Comparison of ENCODE assay signal across 31 cellular contexts in the genomic region with DNA sequence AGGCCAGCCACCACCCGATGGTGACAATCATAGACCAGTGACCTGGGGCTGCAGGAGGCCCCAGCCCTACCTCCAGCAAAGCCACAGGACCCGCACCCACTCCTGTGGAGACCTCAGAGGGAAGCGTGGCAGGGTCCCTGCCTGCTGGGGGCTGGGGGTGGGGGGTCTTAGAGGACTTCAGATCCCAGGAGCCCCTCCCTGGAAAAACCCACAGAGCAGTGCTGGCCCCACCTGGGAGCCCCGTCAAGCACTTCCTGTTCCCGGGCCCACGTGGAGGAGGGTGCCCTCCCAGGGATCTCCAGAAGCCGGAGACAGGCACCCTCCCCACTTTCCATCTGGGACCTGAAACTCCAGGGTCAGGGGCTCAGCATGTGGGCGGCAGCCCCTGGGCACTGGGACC. TPM values are rescaled to one million over a fixed set of nuclear protein-coding genes. Genes with fewer than 3 reads are reported as not detected.
DNase-seq lines count a peak whose midpoint lies in the region; ATAC-seq, FAIRE-seq and TF ChIP-seq lines count a peak whose summit lies in the region.
"Had no signal": no experiment of that assay in that cellular context is flagged by ENCODE, and none has a peak within 500 bp of the region (broad histone marks: within the 10 kb centered on the region; RNA-seq: fewer than 3 reads in every experiment).

No MANE protein-coding gene starts in this region.

- in situ Hi-C loops in HepG2 (cut with HindIII; ENCODE audit: extremely low pct_ligation_motif_present, low pct_unique_long_range_greater_than_20kb), result loop anchor here (10.0 kb wide), 1 partner anchor 52 kb away; no protein-coding TSS in a partner anchor

- H3K9me3 ChIP-seq in HepG2 (ENCODE audit: low read length), result no peaks in the 10 kb centered on the region
- H3K9me3 ChIP-seq in right lobe of liver, result no peaks in the 10 kb centered on the region
- H3K9me3 ChIP-seq in lower lobe of right lung, result no peaks in the 10 kb centered on the region
- H3K9me3 ChIP-seq: thyroid gland had no signal

- H3K36me3 ChIP-seq in HepG2 (replicated peaks in 1 of 2; ENCODE audit: control insufficient read depth in 1 of 2, insufficient read depth in 2 of 2, low read length in 2 of 2) (no peaks in the 10 kb centered on the region), right lobe of liver (no peaks in the 10 kb centered on the region), lower lobe of right lung (no peaks in the 10 kb centered on the region), urinary bladder (ENCODE audit: insufficient read depth) (no peaks in the 10 kb centered on the region)
- H3K36me3 ChIP-seq: thyroid gland, WERI-Rb-1 had no signal

- no peak for TF ChIP-seq EP300 in HepG2 (IDR thresholded peaks at IDR 0.05; ENCODE audit: low read depth in 2 of 2, low read length in 2 of 2)
- no peak for TF ChIP-seq EP300 in HepG2 (CRISPR knock-in tag; IDR thresholded peaks at IDR 0.05; ENCODE audit: borderline replicate concordance)

- H3K27me3 ChIP-seq in HepG2 (ENCODE audit: control insufficient read depth in 1 of 2, insufficient read depth in 2 of 2, low read length in 2 of 2) (no peaks in the 10 kb centered on the region; a peak in 1 of 5 replicates), right lobe of liver (no peaks in the 10 kb centered on the region), lower lobe of right lung (ENCODE audit: low read depth) (peaks cover 1% of the 10 kb centered on the region)
- H3K27me3 ChIP-seq: thyroid gland had no signal

- H3K4me1 ChIP-seq in HepG2 (ENCODE audit: insufficient read depth, low read length), result peaks cover 88% of the 10 kb centered on the region
- no peaks in the 10 kb centered on the region for H3K4me1 ChIP-seq in right lobe of liver
- peaks cover 26% of the 10 kb centered on the region for H3K4me1 ChIP-seq in lower lobe of right lung
- no peaks in the 10 kb centered on the region for H3K4me1 ChIP-seq in urinary bladder (ENCODE audit: insufficient read depth)
- H3K4me1 ChIP-seq: parathyroid adenoma had no signal

- peak overlapping the region; percentile 82 for H3K4me2 ChIP-seq in HepG2 (ENCODE audit: low read depth, low read length)
- H3K4me2 ChIP-seq: PC-9 had no signal

- TF ChIP-seq CTCF in HepG2 (CRISPR knock-in tag; IDR thresholded peaks at IDR 0.05), result no peak
- no peak for TF ChIP-seq CTCF in right lobe of liver (IDR thresholded peaks at IDR 0.05)
- no peak for TF ChIP-seq CTCF in lower lobe of right lung (IDR thresholded peaks at IDR 0.05)

- TF ChIP-seq POLR2A in HepG2 (IDR thresholded peaks at IDR 0.05; ENCODE audit: insufficient read depth in 1 of 2, low read depth in 2 of 2, low read length in 2 of 2), result no peak
- no peak for TF ChIP-seq POLR2A in right lobe of liver (IDR thresholded peaks at IDR 0.05)

- H3K9me3 Mint-ChIP-seq in activated CD8-positive, alpha-beta T cell treated with anti-CD3 and anti-CD28 coated beads, Interleukin-2, amount 10 ng/mL, durations not matched to agents 7 days and 5 days (ENCODE audit: insufficient read depth), result no peaks in the 10 kb centered on the region
- H3K9me3 Mint-ChIP-seq: activated naive CD4-positive, alpha-beta T cell treated with anti-CD3 and anti-CD28 coated beads, Interleukin-2, amount 50 U/mL, for 72 hours; immature natural killer cell; memory B cell; neural crest cell; stimulated activated naive CD8-positive, alpha-beta T cell treated with anti-CD3 and anti-CD28 coated beads, Interleukin-15, Interleukin-2, amounts not matched to agents 100 ng/mL and 50 ng/mL, for 24 hours had no signal

- no peak for TF ChIP-seq RAD21 in HepG2 (CRISPR knock-in tag; IDR thresholded peaks at IDR 0.05)

- no peak overlapping the region for H2AFZ ChIP-seq in HepG2 (ENCODE audit: low read length)
- H2AFZ ChIP-seq: parathyroid adenoma, PC-9 had no signal

- no peaks in the 10 kb centered on the region for H3K79me2 ChIP-seq in HepG2 (ENCODE audit: insufficient read depth, low read length)
- H3K79me2 ChIP-seq: parathyroid adenoma had no signal

- intact Hi-C loops in HepG2 (cut with micrococcal nuclease; ENCODE audit: unreplicated experiment), result loop anchor here (2.0 kb wide), 1 partner anchor 26 kb away; no protein-coding TSS in a partner anchor
- intact Hi-C loops in right lobe of liver (cut with DNase I), result loop anchor here in 1 of 2 donors (5.0 to 10.0 kb wide), 2 partner anchors 54 to 142 kb away; no protein-coding TSS in a partner anchor
- intact Hi-C loops in lower lobe of right lung (cut with DNase I), result no loop called here

- no peak overlapping the region for H3K4me3 Mint-ChIP-seq in activated CD8-positive, alpha-beta T cell treated with anti-CD3 and anti-CD28 coated beads, Interleukin-2, amount 10 ng/mL, durations not matched to agents 7 days and 5 days
- H3K4me3 Mint-ChIP-seq: immature natural killer cell; memory B cell; neural crest cell; stimulated activated naive CD8-positive, alpha-beta T cell treated with anti-CD3 and anti-CD28 coated beads, Interleukin-15, Interleukin-2, amounts not matched to agents 100 ng/mL and 50 ng/mL, for 24 hours had no signal

- no peaks in the 10 kb centered on the region for H3K36me3 Mint-ChIP-seq in activated CD8-positive, alpha-beta T cell treated with anti-CD3 and anti-CD28 coated beads, Interleukin-2, amount 10 ng/mL, durations not matched to agents 7 days and 5 days (ENCODE audit: low read depth)
- H3K36me3 Mint-ChIP-seq: activated naive CD4-positive, alpha-beta T cell treated with anti-CD3 and anti-CD28 coated beads, Interleukin-2, amount 50 U/mL, for 72 hours; immature natural killer cell; memory B cell had no signal

- CTCF ChIA-PET in HepG2 (lab: Yijun Ruan, JAX; ENCODE audit: low intra/inter-chr PET ratio, low total read pairs), result interaction anchor here (2.9 kb wide), 1 partner anchor 57 kb away, joined by 22 read pairs; no protein-coding TSS in a partner anchor
- CTCF ChIA-PET in activated CD8-positive, alpha-beta T cell treated with anti-CD3 and anti-CD28 coated beads, Interleukin-2, amount 10 ng/mL, durations not matched to agents 7 days and 5 days (lab: Charles Lee), result interaction anchor here (0.6 to 9.2 kb wide), 4 partner anchors 55 to 168 kb away, joined by 3 to 107 read pairs (median 5); no protein-coding TSS in a partner anchor

- H3K27ac Mint-ChIP-seq in activated CD8-positive, alpha-beta T cell treated with anti-CD3 and anti-CD28 coated beads, Interleukin-2, amount 10 ng/mL, durations not matched to agents 7 days and 5 days, result peak overlapping the region; percentile 46
- H3K27ac Mint-ChIP-seq: immature natural killer cell; memory B cell; stimulated activated naive CD8-positive, alpha-beta T cell treated with anti-CD3 and anti-CD28 coated beads, Interleukin-15, Interleukin-2, amounts not matched to agents 100 ng/mL and 50 ng/mL, for 24 hours had no signal

- peak; percentile 5 for ATAC-seq in HepG2
- ATAC-seq in right lobe of liver, result no peak
- ATAC-seq in activated CD8-positive, alpha-beta T cell treated with anti-CD3 and anti-CD28 coated beads, Interleukin-2, amount 10 ng/mL, durations not matched to agents 7 days and 5 days, result no peak
- no peak for ATAC-seq in lower lobe of right lung
- no peak for ATAC-seq in GM19324 (IDR thresholded peaks at IDR 0.05; ENCODE audit: low FRiP score, unreplicated experiment)

- peak overlapping the region; percentile 51; the same call in 1 of the 2 replicates for H3K9ac ChIP-seq in HepG2 (ENCODE audit: insufficient read depth, low read depth, low read length)
- H3K9ac ChIP-seq: parathyroid adenoma had no signal

- peak overlapping the region; percentile 12 for H3K27ac ChIP-seq in HepG2 (ENCODE audit: extremely low read length, insufficient read depth, low read length)
- no peak overlapping the region for H3K27ac ChIP-seq in right lobe of liver
- peak overlapping the region; percentile 62 for H3K27ac ChIP-seq in lower lobe of right lung
- H3K27ac ChIP-seq in urinary bladder (ENCODE audit: low read depth), result peak overlapping the region; percentile 73
- H3K27ac ChIP-seq: parathyroid adenoma, PC-9, thyroid gland had no signal

- DNase-seq in HepG2 (ENCODE audit: low spot score), result no peak
- no peak for DNase-seq in right lobe of liver
- no peak for DNase-seq in activated CD8-positive, alpha-beta T cell treated with anti-CD3 and anti-CD28 coated beads, Interleukin-2, amount 10 ng/mL, durations not matched to agents 7 days and 5 days
- DNase-seq in lower lobe of right lung, result no peak
- no peak for DNase-seq in activated CD8-positive, alpha-beta memory T cell treated with anti-CD3 and anti-CD28 coated beads, Interleukin-2, amount 50 U/mL, for 4 hours
- DNase-seq in frontal cortex (ENCODE audit: low spot score in 2 of 2), result no peak
- DNase-seq: AML-193; aorta; DMS 273 treated with DMSO at 0.1 percent for 48 hours; effector CD4-positive, alpha-beta T cell; EL; hypothalamus; immature natural killer cell; KBM-7; NCI-H1105 treated with DMSO at 0.1 percent for 48 hours; NCI-H1930; retina; Right ventricle myocardium superior; small intestine; T-helper 9 cell; thyroid gland; WERI-Rb-1 had no signal

- no TSS peak for BruUV-seq in HepG2 (replicated peaks; lab: Mats Ljungman, UMichigan)

- H3K27me3 Mint-ChIP-seq in activated CD8-positive, alpha-beta T cell treated with anti-CD3 and anti-CD28 coated beads, Interleukin-2, amount 10 ng/mL, durations not matched to agents 7 days and 5 days (ENCODE audit: low read depth), result no peaks in the 10 kb centered on the region
- H3K27me3 Mint-ChIP-seq: stimulated activated naive CD8-positive, alpha-beta T cell treated with anti-CD3 and anti-CD28 coated beads, Interleukin-15, Interleukin-2, amounts not matched to agents 100 ng/mL and 50 ng/mL, for 24 hours had no signal

- H3K4me3 ChIP-seq in HepG2 (replicated peaks in 1 of 3; ENCODE audit: insufficient read depth in 1 of 3, low read depth in 2 of 3, low read length in 3 of 3) (peak overlapping the region; percentile 45 to 73 (median 56); a peak in 5 of 6 replicates), right lobe of liver (no peak overlapping the region), lower lobe of right lung (no peak overlapping the region), urinary bladder (ENCODE audit: low read depth, low read length) (no peak overlapping the region)
- H3K4me3 ChIP-seq: PC-9, thyroid gland had no signal

- POLR2A ChIA-PET in HepG2 (lab: Yijun Ruan, JAX), result interaction anchor here (1.3 to 34.3 kb wide), 15 partner anchors 10 to 55 kb away, joined by 3 to 1258 read pairs (median 11); a partner anchor contains a TSS
- POLR2A ChIA-PET in activated CD8-positive, alpha-beta T cell treated with anti-CD3 and anti-CD28 coated beads, Interleukin-2, amount 10 ng/mL, durations not matched to agents 7 days and 5 days (lab: Charles Lee), result interaction anchor here (0.6 kb wide), 1 partner anchor 8 kb away, joined by 3 read pairs; no protein-coding TSS in a partner anchor

- H4K20me1 ChIP-seq in HepG2 (ENCODE audit: insufficient read depth, low read length), result no peaks in the 10 kb centered on the region

- 0% methylated on average over 2 of the region's 8 CpGs for WGBS in HepG2 (ENCODE audit: low lambda C conversion rate)
- no CpG with 5 or more reads among the region's 8 CpGs for WGBS in right lobe of liver (ENCODE audit: insufficient coverage, low coverage, low lambda C conversion rate, missing lambda C conversion rate)
- 69% methylated on average over 8 of the region's 8 CpGs for WGBS in urinary bladder

- no peak for FAIRE-seq in HepG2 (lab: Jason Lieb, UNC)
- no peak for FAIRE-seq in frontal cortex (lab: Jason Lieb, UNC)
- FAIRE-seq: HTR-8/SVneo, small intestine had no signal

- peaks cover 14% of the 10 kb centered on the region for H3K4me1 Mint-ChIP-seq in activated CD8-positive, alpha-beta T cell treated with anti-CD3 and anti-CD28 coated beads, Interleukin-2, amount 10 ng/mL, durations not matched to agents 7 days and 5 days (ENCODE audit: low read depth)
- H3K4me1 Mint-ChIP-seq: immature natural killer cell, neural crest cell had no signal

RNA-seq across cellular contexts. Expression of a gene that starts 31.9 kb away (rescaled TPM):
- total RNA-seq in HepG2 (2016; rRNA removed; fragmentation: Illumina TruSeq; extraction: Trizol) (21.2 and 35.4 TPM in 2 replicates), right lobe of liver (1 to 10 TPM; 2.2 to 5.7 (median 4.8) TPM), lower lobe of right lung (19.3 TPM), urinary bladder (8.9 TPM), frontal cortex (2.0 TPM)
- total RNA-seq in HepG2 (2016; cell fraction: cytosol; rRNA removed; fragmentation: Illumina TruSeq; extraction: Trizol; ENCODE audit: low read depth), result 9.8 and 10.0 TPM in 2 replicates
- total RNA-seq in HepG2 (2016; cell fraction: insoluble cytoplasmic fraction; rRNA removed; fragmentation: Illumina TruSeq; extraction: Trizol), result 23.8 and 32.4 TPM in 2 replicates
- 15.9 and 17.1 TPM in 2 replicates for total RNA-seq in HepG2 (2016; cell fraction: membrane; rRNA removed; fragmentation: Illumina TruSeq; extraction: Trizol)
- total RNA-seq in HepG2 (2016; cell fraction: nucleus; rRNA removed; fragmentation: Illumina TruSeq; extraction: Trizol), result 24.3 and 29.3 TPM in 2 replicates
- polyA plus RNA-seq in HepG2 (2011; rRNA removed) (15.7 and 20.3 TPM in 2 replicates), urinary bladder (5.5 TPM)
- 8.7 and 16.8 TPM in 2 replicates for polyA plus RNA-seq in HepG2 (2011; cell fraction: cytosol; rRNA removed)
- polyA plus RNA-seq in HepG2 (2011; cell fraction: nucleus; rRNA removed), result 68.2 and 101 TPM in 2 replicates
- 16.3 and 27.3 TPM in 2 replicates for polyA plus RNA-seq in HepG2 (2012)
- 5.5 and 6.4 TPM in 2 replicates for polyA plus RNA-seq in HepG2 (2016; cell fraction: cytosol; fragmentation: Illumina TruSeq; extraction: Trizol; ENCODE audit: low read depth)
- polyA plus RNA-seq in HepG2 (2016; cell fraction: insoluble cytoplasmic fraction; fragmentation: Illumina TruSeq; extraction: Trizol; ENCODE audit: low read depth), result 59.5 and 79.8 TPM in 2 replicates
- polyA plus RNA-seq in HepG2 (2016; cell fraction: membrane; fragmentation: Illumina TruSeq; extraction: Trizol; ENCODE audit: low read depth), result 10.8 and 13.8 TPM in 2 replicates
- polyA plus RNA-seq in HepG2 (2016; cell fraction: nucleus; fragmentation: Illumina TruSeq; extraction: Trizol; ENCODE audit: insufficient read depth, low read depth), result 133 and 138 TPM in 2 replicates
- 12.7 and 22.2 TPM in 2 replicates for polyA minus RNA-seq in HepG2 (2011; rRNA and poly(A)+ RNA removed; ENCODE audit: low replicate concordance)
- polyA minus RNA-seq in HepG2 (2011; cell fraction: cytosol; rRNA and poly(A)+ RNA removed), result 7.4 and 8.9 TPM in 2 replicates
- 10.9 and 13.8 TPM in 2 replicates for polyA minus RNA-seq in HepG2 (2011; cell fraction: nucleus; rRNA and poly(A)+ RNA removed)
- 100 to 1,000 TPM; 284 to 311 TPM for total RNA-seq in activated CD8-positive, alpha-beta T cell treated with anti-CD3 and anti-CD28 coated beads, Interleukin-2, amount 10 ng/mL, durations not matched to agents 7 days and 5 days

RNA-seq across cellular contexts. Expression of a gene that starts 32.1 kb away (rescaled TPM):
- total RNA-seq in HepG2 (2016; rRNA removed; fragmentation: Illumina TruSeq; extraction: Trizol) (15.5 and 25.8 TPM in 2 replicates), right lobe of liver (10 to 100 TPM; 13.8 to 51.0 (median 25.4) TPM), lower lobe of right lung (30.9 TPM), urinary bladder (18.5 TPM), frontal cortex (13.5 TPM)
- total RNA-seq in HepG2 (2016; cell fraction: cytosol; rRNA removed; fragmentation: Illumina TruSeq; extraction: Trizol; ENCODE audit: low read depth), result 9.2 and 12.7 TPM in 2 replicates
- 14.4 and 26.2 TPM in 2 replicates for total RNA-seq in HepG2 (2016; cell fraction: insoluble cytoplasmic fraction; rRNA removed; fragmentation: Illumina TruSeq; extraction: Trizol)
- total RNA-seq in HepG2 (2016; cell fraction: membrane; rRNA removed; fragmentation: Illumina TruSeq; extraction: Trizol), result 28.5 and 34.5 TPM in 2 replicates
- total RNA-seq in HepG2 (2016; cell fraction: nucleus; rRNA removed; fragmentation: Illumina TruSeq; extraction: Trizol), result 20.4 and 23.0 TPM in 2 replicates
- polyA plus RNA-seq in HepG2 (2011; rRNA removed) (19.0 and 36.1 TPM in 2 replicates), urinary bladder (64.8 TPM)
- 18.9 and 32.3 TPM in 2 replicates for polyA plus RNA-seq in HepG2 (2011; cell fraction: cytosol; rRNA removed)
- 79.1 and 84.6 TPM in 2 replicates for polyA plus RNA-seq in HepG2 (2011; cell fraction: nucleus; rRNA removed)
- polyA plus RNA-seq in HepG2 (2012), result 16.1 and 20.7 TPM in 2 replicates
- 9.4 and 10.4 TPM in 2 replicates for polyA plus RNA-seq in HepG2 (2016; cell fraction: cytosol; fragmentation: Illumina TruSeq; extraction: Trizol; ENCODE audit: low read depth)
- 14.1 and 16.2 TPM in 2 replicates for polyA plus RNA-seq in HepG2 (2016; cell fraction: insoluble cytoplasmic fraction; fragmentation: Illumina TruSeq; extraction: Trizol; ENCODE audit: low read depth)
- 21.6 and 23.3 TPM in 2 replicates for polyA plus RNA-seq in HepG2 (2016; cell fraction: membrane; fragmentation: Illumina TruSeq; extraction: Trizol; ENCODE audit: low read depth)
- 36.1 and 41.5 TPM in 2 replicates for polyA plus RNA-seq in HepG2 (2016; cell fraction: nucleus; fragmentation: Illumina TruSeq; extraction: Trizol; ENCODE audit: insufficient read depth, low read depth)
- polyA minus RNA-seq in HepG2 (2011; rRNA and poly(A)+ RNA removed; ENCODE audit: low replicate concordance), result 7.1 and 61.3 TPM in 2 replicates
- 18.8 and 21.5 TPM in 2 replicates for polyA minus RNA-seq in HepG2 (2011; cell fraction: cytosol; rRNA and poly(A)+ RNA removed)
- polyA minus RNA-seq in HepG2 (2011; cell fraction: nucleus; rRNA and poly(A)+ RNA removed), result 6.4 and 8.5 TPM in 2 replicates
- total RNA-seq in activated CD8-positive, alpha-beta T cell treated with anti-CD3 and anti-CD28 coated beads, Interleukin-2, amount 10 ng/mL, durations not matched to agents 7 days and 5 days, result 10 to 100 TPM; 21.9 to 22.4 TPM

RNA-seq across cellular contexts. Expression of a gene that starts 39.8 kb away (rescaled TPM):
- total RNA-seq in HepG2 (2016; rRNA removed; fragmentation: Illumina TruSeq; extraction: Trizol) (40.2 and 103 TPM in 2 replicates), right lobe of liver (10 to 100 TPM; 14.3 to 30.0 (median 25.7) TPM), lower lobe of right lung (34.2 TPM), urinary bladder (26.5 TPM), frontal cortex (6.9 TPM)
- 18.3 and 22.4 TPM in 2 replicates for total RNA-seq in HepG2 (2016; cell fraction: cytosol; rRNA removed; fragmentation: Illumina TruSeq; extraction: Trizol; ENCODE audit: low read depth)
- 38.7 and 106 TPM in 2 replicates for total RNA-seq in HepG2 (2016; cell fraction: insoluble cytoplasmic fraction; rRNA removed; fragmentation: Illumina TruSeq; extraction: Trizol)
- 39.4 and 45.4 TPM in 2 replicates for total RNA-seq in HepG2 (2016; cell fraction: membrane; rRNA removed; fragmentation: Illumina TruSeq; extraction: Trizol)
- 114 and 144 TPM in 2 replicates for total RNA-seq in HepG2 (2016; cell fraction: nucleus; rRNA removed; fragmentation: Illumina TruSeq; extraction: Trizol)
- polyA plus RNA-seq in HepG2 (2011; rRNA removed) (109 and 159 TPM in 2 replicates), urinary bladder (12.3 TPM)
- polyA plus RNA-seq in HepG2 (2011; cell fraction: cytosol; rRNA removed), result 87.8 and 132 TPM in 2 replicates
- 914 and 1,354 TPM in 2 replicates for polyA plus RNA-seq in HepG2 (2011; cell fraction: nucleus; rRNA removed)
- polyA plus RNA-seq in HepG2 (2012), result 127 and 140 TPM in 2 replicates
- 6.7 and 7.6 TPM in 2 replicates for polyA plus RNA-seq in HepG2 (2016; cell fraction: cytosol; fragmentation: Illumina TruSeq; extraction: Trizol; ENCODE audit: low read depth)
- polyA plus RNA-seq in HepG2 (2016; cell fraction: insoluble cytoplasmic fraction; fragmentation: Illumina TruSeq; extraction: Trizol; ENCODE audit: low read depth), result 36.5 and 42.1 TPM in 2 replicates
- polyA plus RNA-seq in HepG2 (2016; cell fraction: membrane; fragmentation: Illumina TruSeq; extraction: Trizol; ENCODE audit: low read depth), result 24.3 and 24.6 TPM in 2 replicates
- 393 and 407 TPM in 2 replicates for polyA plus RNA-seq in HepG2 (2016; cell fraction: nucleus; fragmentation: Illumina TruSeq; extraction: Trizol; ENCODE audit: insufficient read depth, low read depth)
- polyA minus RNA-seq in HepG2 (2011; rRNA and poly(A)+ RNA removed; ENCODE audit: low replicate concordance), result 7.3 and 222 TPM in 2 replicates
- 97.8 and 100 TPM in 2 replicates for polyA minus RNA-seq in HepG2 (2011; cell fraction: cytosol; rRNA and poly(A)+ RNA removed)
- polyA minus RNA-seq in HepG2 (2011; cell fraction: nucleus; rRNA and poly(A)+ RNA removed), result 130 and 153 TPM in 2 replicates
- total RNA-seq in activated CD8-positive, alpha-beta T cell treated with anti-CD3 and anti-CD28 coated beads, Interleukin-2, amount 10 ng/mL, durations not matched to agents 7 days and 5 days, result under 1 TPM; 0.34 to 0.37 TPM
- polyA plus RNA-seq: immature natural killer cell had no signal

RNA-seq across cellular contexts. Expression of a gene that starts 41.1 kb away (rescaled TPM):
- total RNA-seq in HepG2 (2016; rRNA removed; fragmentation: Illumina TruSeq; extraction: Trizol) (104 and 131 TPM in 2 replicates), right lobe of liver (10 to 100 TPM; 13.1 to 30.8 (median 14.7) TPM), lower lobe of right lung (31.6 TPM), urinary bladder (32.3 TPM), frontal cortex (51.0 TPM)
- 19.5 and 20.5 TPM in 2 replicates for total RNA-seq in HepG2 (2016; cell fraction: cytosol; rRNA removed; fragmentation: Illumina TruSeq; extraction: Trizol; ENCODE audit: low read depth)
- total RNA-seq in HepG2 (2016; cell fraction: insoluble cytoplasmic fraction; rRNA removed; fragmentation: Illumina TruSeq; extraction: Trizol), result 103 and 128 TPM in 2 replicates
- 43.3 and 44.2 TPM in 2 replicates for total RNA-seq in HepG2 (2016; cell fraction: membrane; rRNA removed; fragmentation: Illumina TruSeq; extraction: Trizol)
- total RNA-seq in HepG2 (2016; cell fraction: nucleus; rRNA removed; fragmentation: Illumina TruSeq; extraction: Trizol), result 39.3 and 41.5 TPM in 2 replicates
- polyA plus RNA-seq in HepG2 (2011; rRNA removed) (29.8 and 43.9 TPM in 2 replicates), urinary bladder (41.0 TPM)
- 22.0 and 30.6 TPM in 2 replicates for polyA plus RNA-seq in HepG2 (2011; cell fraction: cytosol; rRNA removed)
- polyA plus RNA-seq in HepG2 (2011; cell fraction: nucleus; rRNA removed), result 12.8 and 13.8 TPM in 2 replicates
- polyA plus RNA-seq in HepG2 (2012), result 30.0 and 43.7 TPM in 2 replicates
- polyA plus RNA-seq in HepG2 (2016; cell fraction: cytosol; fragmentation: Illumina TruSeq; extraction: Trizol; ENCODE audit: low read depth), result 10.3 and 11.7 TPM in 2 replicates
- polyA plus RNA-seq in HepG2 (2016; cell fraction: insoluble cytoplasmic fraction; fragmentation: Illumina TruSeq; extraction: Trizol; ENCODE audit: low read depth), result 140 and 142 TPM in 2 replicates
- polyA plus RNA-seq in HepG2 (2016; cell fraction: membrane; fragmentation: Illumina TruSeq; extraction: Trizol; ENCODE audit: low read depth), result 24.5 and 24.6 TPM in 2 replicates
- polyA plus RNA-seq in HepG2 (2016; cell fraction: nucleus; fragmentation: Illumina TruSeq; extraction: Trizol; ENCODE audit: insufficient read depth, low read depth), result 69.4 and 73.3 TPM in 2 replicates
- polyA minus RNA-seq in HepG2 (2011; rRNA and poly(A)+ RNA removed; ENCODE audit: low replicate concordance), result 12.5 and 24.7 TPM in 2 replicates
- 19.7 and 22.7 TPM in 2 replicates for polyA minus RNA-seq in HepG2 (2011; cell fraction: cytosol; rRNA and poly(A)+ RNA removed)
- 10.8 and 13.7 TPM in 2 replicates for polyA minus RNA-seq in HepG2 (2011; cell fraction: nucleus; rRNA and poly(A)+ RNA removed)
- total RNA-seq in activated CD8-positive, alpha-beta T cell treated with anti-CD3 and anti-CD28 coated beads, Interleukin-2, amount 10 ng/mL, durations not matched to agents 7 days and 5 days, result 100 to 1,000 TPM; 132 to 136 TPM

Comparison
In these comparisons a context has a peak if more than half of its experiments do, and no peak if none do; other contexts are left out.
1. H3K27ac ChIP-seq: peak in HepG2 (single experiment), lower lobe of right lung (single experiment) and urinary bladder (single experiment); none in right lobe of liver (0 of 3).
2. H3K4me3 ChIP-seq: peak in HepG2 (3 of 3); none in right lobe of liver (0 of 3), lower lobe of right lung (single experiment) and urinary bladder (single experiment).
3. RNA of a gene that starts 31.9 kb away (total RNA-seq): 284 to 311 TPM in activated CD8-positive, alpha-beta T cell treated with anti-CD3 and anti-CD28 coated beads, Interleukin-2, amount 10 ng/mL, durations not matched to agents 7 days and 5 days; 9.8 to 35.4 TPM in HepG2, 19.3 TPM in lower lobe of right lung (single experiment), 8.9 TPM in urinary bladder (single experiment), 2.2 to 5.7 TPM in right lobe of liver and 2.0 TPM in frontal cortex (single experiment); every median in the first group is over 4 times any median in the second.